Comparison of ENCODE assay signal across 20 cellular contexts in genomic region chr21:38377165-38378093, GRCh38.
DNase-seq lines count a peak whose midpoint lies in the region; ATAC-seq, FAIRE-seq and TF ChIP-seq lines count a peak whose summit lies in the region.
"Had no signal": no experiment of that assay in that cellular context is flagged by ENCODE, and none has a peak within 500 bp of the region (broad histone marks: within the 10 kb centered on the region; RNA-seq: fewer than 3 reads in every experiment).

No MANE protein-coding gene starts in this region.

- no peak overlapping the region for H3K27ac Mint-ChIP-seq in activated CD8-positive, alpha-beta memory T cell treated with anti-CD3 and anti-CD28 coated beads, Interleukin-2, amount 10 ng/mL, durations not matched to agents 7 days and 5 days
- H3K27ac Mint-ChIP-seq: activated naive CD4-positive, alpha-beta T cell treated with anti-CD3 and anti-CD28 coated beads, Interleukin-2, amount 50 U/mL, for 24 hours; brain had no signal

- H3K4me1 Mint-ChIP-seq in activated CD8-positive, alpha-beta memory T cell treated with anti-CD3 and anti-CD28 coated beads, Interleukin-2, amount 10 ng/mL, durations not matched to agents 7 days and 5 days, result no peaks in the 10 kb centered on the region

- no peak for ATAC-seq in activated CD8-positive, alpha-beta memory T cell treated with anti-CD3 and anti-CD28 coated beads, Interleukin-2, amount 10 ng/mL, durations not matched to agents 7 days and 5 days
- no peak for ATAC-seq in omental fat pad (ENCODE audit: low FRiP score)
- ATAC-seq in GM18498 (IDR thresholded peaks at IDR 0.05; ENCODE audit: unreplicated experiment), result no peak

- peaks cover 28 to 40% (median 35%) of the 10 kb centered on the region in 11 experiments for H3K9me3 ChIP-seq in BLaER1 treated with 17β-estradiol and CSF1 and Interleukin-3, amounts not matched to agents 10 nM and 100 nM (replicated peaks in 1 of 11)
- H3K9me3 ChIP-seq: esophagus squamous epithelium had no signal

- no peaks in the 10 kb centered on the region for H3K27me3 Mint-ChIP-seq in activated CD8-positive, alpha-beta memory T cell treated with anti-CD3 and anti-CD28 coated beads, Interleukin-2, amount 10 ng/mL, durations not matched to agents 7 days and 5 days
- H3K27me3 Mint-ChIP-seq: dendritic cell treated with granulocyte-macrophage colony-stimulating factor and Interleukin-4, amounts not matched to agents 40 ng/mL and 50 ng/mL, for 4 days had no signal

- no peaks in the 10 kb centered on the region for H3K9me3 Mint-ChIP-seq in activated CD8-positive, alpha-beta memory T cell treated with anti-CD3 and anti-CD28 coated beads, Interleukin-2, amount 10 ng/mL, durations not matched to agents 7 days and 5 days (ENCODE audit: low read depth)
- H3K9me3 Mint-ChIP-seq: activated naive CD4-positive, alpha-beta T cell treated with anti-CD3 and anti-CD28 coated beads, Interleukin-2, amount 50 U/mL, for 24 hours had no signal

- H3K27me3 ChIP-seq in BLaER1 treated with 17β-estradiol and CSF1 and Interleukin-3, amounts not matched to agents 10 nM and 100 nM, result no peaks in the 10 kb centered on the region
- H3K27me3 ChIP-seq in bronchial epithelial cell (ENCODE audit: control insufficient read depth, insufficient read depth, low read length), result no peaks in the 10 kb centered on the region
- H3K27me3 ChIP-seq: esophagus squamous epithelium, heart right ventricle had no signal

- DNase-seq in NB4 (ENCODE audit: low read depth) (peak; percentile 42), bronchial epithelial cell (ENCODE audit: low read depth) (peak; percentile 19), lung microvascular endothelial cell (ENCODE audit: low read depth in 2 of 2) (peak; percentile 34 to 50), omental fat pad (ENCODE audit: low spot score) (no peak)
- DNase-seq in activated CD8-positive, alpha-beta memory T cell treated with anti-CD3 and anti-CD28 coated beads, Interleukin-2, amount 10 ng/mL, durations not matched to agents 7 days and 5 days, result no peak
- no peak for DNase-seq in stimulated activated naive CD4-positive, alpha-beta T cell treated with Interleukin-2 at 50 U/mL for 16 hours (lab: John Stamatoyannopoulos, UW)
- DNase-seq: activated CD4-positive, alpha-beta T cell treated with anti-CD3 and anti-CD28 coated beads, Interleukin-2, amount 50 U/mL, for 1 hour; activated T-cell treated with anti-CD3 and anti-CD28 coated beads for 4 hours; esophagus squamous epithelium; heart right ventricle; NCI-H187 treated with DMSO at 0.1 percent for 48 hours; SIG-M5; stomach had no signal

- no peaks in the 10 kb centered on the region for H3K36me3 Mint-ChIP-seq in activated CD8-positive, alpha-beta memory T cell treated with anti-CD3 and anti-CD28 coated beads, Interleukin-2, amount 10 ng/mL, durations not matched to agents 7 days and 5 days
- H3K36me3 Mint-ChIP-seq: brain had no signal

- CTCF ChIA-PET in activated CD8-positive, alpha-beta memory T cell treated with anti-CD3 and anti-CD28 coated beads, Interleukin-2, amount 10 ng/mL, durations not matched to agents 7 days and 5 days (lab: Charles Lee), result no interaction called here

- no peak overlapping the region for H3K4me3 ChIP-seq in BLaER1 treated with 17β-estradiol and CSF1 and Interleukin-3, amounts not matched to agents 10 nM and 100 nM
- no peak overlapping the region for H3K4me3 ChIP-seq in NB4 (ENCODE audit: low read depth, low read length)
- no peak overlapping the region for H3K4me3 ChIP-seq in bronchial epithelial cell (ENCODE audit: low read depth, low read length)

- FAIRE-seq in bronchial epithelial cell (lab: Jason Lieb, UNC), result no peak
- FAIRE-seq: GM12892, H54 had no signal

- no peaks in the 10 kb centered on the region for H4K20me1 ChIP-seq in BLaER1 treated with 17β-estradiol and CSF1 and Interleukin-3, amounts not matched to agents 10 nM and 100 nM

- TF ChIP-seq CTCF in NB4 (IDR thresholded peaks at IDR 0.05; ENCODE audit: low read depth, low read length) (no peak), bronchial epithelial cell (IDR thresholded peaks at IDR 0.05; ENCODE audit: insufficient read depth, low read length, severe bottlenecking) (no peak), omental fat pad (IDR thresholded peaks at IDR 0.05) (no peak)

- no peak for TF ChIP-seq POLR2A in NB4 (IDR thresholded peaks at IDR 0.05; ENCODE audit: extremely low read depth, insufficient read length)

- H3K4me3 Mint-ChIP-seq in activated CD8-positive, alpha-beta memory T cell treated with anti-CD3 and anti-CD28 coated beads, Interleukin-2, amount 10 ng/mL, durations not matched to agents 7 days and 5 days, result no peak overlapping the region
- H3K4me3 Mint-ChIP-seq: brain had no signal

- H3K9ac ChIP-seq in BLaER1 treated with 17β-estradiol and CSF1 and Interleukin-3, amounts not matched to agents 10 nM and 100 nM, result no peak overlapping the region; a peak in 1 of 22 replicates

- H3K27ac ChIP-seq in BLaER1 treated with 17β-estradiol and CSF1 and Interleukin-3, amounts not matched to agents 10 nM and 100 nM, result peak overlapping the region in 4 of 11 experiments; percentile 31 to 46 (median 38); a peak in 2 of 22 replicates
- H3K27ac ChIP-seq: stomach had no signal

- H3K4me2 ChIP-seq in BLaER1 treated with 17β-estradiol and CSF1 and Interleukin-3, amounts not matched to agents 10 nM and 100 nM, result peak overlapping the region; percentile 56 to 87 (median 83); a peak in 21 of 22 replicates

- peaks cover 0 to 21% (median 13%) of the 10 kb centered on the region in 11 experiments; a peak in 13 of 22 replicates for H3K36me3 ChIP-seq in BLaER1 treated with 17β-estradiol and CSF1 and Interleukin-3, amounts not matched to agents 10 nM and 100 nM
- H3K36me3 ChIP-seq in bronchial epithelial cell (ENCODE audit: control insufficient read depth, insufficient read depth, low read length), result no peaks in the 10 kb centered on the region
- H3K36me3 ChIP-seq: esophagus squamous epithelium, stomach had no signal

- H3K4me1 ChIP-seq in BLaER1 treated with 17β-estradiol and CSF1 and Interleukin-3, amounts not matched to agents 10 nM and 100 nM, result peaks cover 13 to 70% (median 64%) of the 10 kb centered on the region in 10 experiments
- H3K4me1 ChIP-seq: esophagus squamous epithelium, stomach had no signal

Comparison
In these comparisons a context has a peak if more than half of its experiments do, and no peak if none do; other contexts are left out.
1. DNase-seq: peak in NB4 (single experiment), bronchial epithelial cell (single experiment) and lung microvascular endothelial cell (2 of 2); none in activated CD8-positive, alpha-beta memory T cell treated with anti-CD3 and anti-CD28 coated beads, Interleukin-2, amount 10 ng/mL, durations not matched to agents 7 days and 5 days (single experiment), omental fat pad (single experiment) and stimulated activated naive CD4-positive, alpha-beta T cell treated with Interleukin-2 at 50 U/mL for 16 hours (single experiment).